25 cellular contexts compared by ENCODE assay signal in genomic region chrX:41670108-41670507, GRCh38. TPM values are rescaled to one million over a fixed set of nuclear protein-coding genes. Genes with fewer than 3 reads are reported as not detected.
DNase-seq lines count a peak whose midpoint lies in the region; ATAC-seq and TF ChIP-seq lines count a peak whose summit lies in the region.
"Had no signal": no experiment of that assay in that cellular context is flagged by ENCODE, and none has a peak within 500 bp of the region (broad histone marks: within the 10 kb centered on the region; RNA-seq: fewer than 3 reads in every experiment).

No MANE protein-coding gene starts in this region.

- DNase-seq in stimulated activated naive CD8-positive, alpha-beta T cell treated with anti-CD3 and anti-CD28 coated beads, Interleukin-15, Interleukin-2, amounts not matched to agents 100 U/mL and 50 U/mL, for 24 hours: no peak
- peak; percentile 2 for DNase-seq in HFFc6
- no peak for DNase-seq in central memory CD8-positive, alpha-beta T cell (ENCODE audit: low spot score in 2 of 2)
- no peak for DNase-seq in stimulated activated naive CD8-positive, alpha-beta T cell treated with anti-CD3 and anti-CD28 coated beads, Interleukin-15, amount 100 ng/mL, for 72 hours
- no peak for DNase-seq in activated T-cell treated with anti-CD3 and anti-CD28 coated beads, Interleukin-2, amount 50 U/mL, for 72 hours
- DNase-seq: 8988T, DMS53, GOT3, KBM-7, NCI-H1092 treated with DMSO at 0.1 percent for 48 hours, NCI-H1436 treated with DMSO at 0.1 percent for 48 hours, NCI-H1930, NCI-H226, NCI-H510A treated with DMSO at 0.1 percent for 48 hours, NCI-H748 treated with DMSO at 0.1 percent for 48 hours, PC-9, RPMI8226, SHP77 treated with DMSO at 0.1 percent for 48 hours had no signal

- peaks cover 64% of the 10 kb centered on the region for H3K4me1 Mint-ChIP-seq in stimulated activated naive CD8-positive, alpha-beta T cell treated with anti-CD3 and anti-CD28 coated beads, Interleukin-15, Interleukin-2, amounts not matched to agents 100 ng/mL and 50 ng/mL, for 24 hours (ENCODE audit: low read depth)
- H3K4me1 Mint-ChIP-seq in HFFc6 (ENCODE audit: low read depth): peaks cover 29% of the 10 kb centered on the region
- peaks cover 22% of the 10 kb centered on the region for H3K4me1 Mint-ChIP-seq in central memory CD8-positive, alpha-beta T cell
- H3K4me1 Mint-ChIP-seq in stimulated activated naive CD8-positive, alpha-beta T cell treated with anti-CD3 and anti-CD28 coated beads, Interleukin-15, amount 100 ng/mL, for 72 hours: peaks cover 82% of the 10 kb centered on the region
- peaks cover 58% of the 10 kb centered on the region for H3K4me1 Mint-ChIP-seq in activated T-cell treated with anti-CD3 and anti-CD28 coated beads, Interleukin-2, amount 50 U/mL, for 72 hours (ENCODE audit: low read depth)

- H3K36me3 Mint-ChIP-seq in stimulated activated naive CD8-positive, alpha-beta T cell treated with anti-CD3 and anti-CD28 coated beads, Interleukin-15, Interleukin-2, amounts not matched to agents 100 ng/mL and 50 ng/mL, for 24 hours (ENCODE audit: low read depth): peaks cover 20% of the 10 kb centered on the region
- no peaks in the 10 kb centered on the region for H3K36me3 Mint-ChIP-seq in HFFc6 (ENCODE audit: low read depth)
- H3K36me3 Mint-ChIP-seq in central memory CD8-positive, alpha-beta T cell (ENCODE audit: insufficient read depth): peaks cover 18% of the 10 kb centered on the region
- peaks cover 2 to 3% of the 10 kb centered on the region in 2 donors for H3K36me3 Mint-ChIP-seq in activated T-cell treated with anti-CD3 and anti-CD28 coated beads, Interleukin-2, amount 50 U/mL, for 72 hours (ENCODE audit: insufficient read depth in 2 of 2)

- no peak overlapping the region for H3K4me3 Mint-ChIP-seq in stimulated activated naive CD8-positive, alpha-beta T cell treated with anti-CD3 and anti-CD28 coated beads, Interleukin-15, Interleukin-2, amounts not matched to agents 100 ng/mL and 50 ng/mL, for 24 hours
- H3K4me3 Mint-ChIP-seq in HFFc6: no peak overlapping the region; the same call in 1 of the 2 replicates
- H3K4me3 Mint-ChIP-seq in central memory CD8-positive, alpha-beta T cell: no peak overlapping the region
- no peak overlapping the region for H3K4me3 Mint-ChIP-seq in stimulated activated naive CD8-positive, alpha-beta T cell treated with anti-CD3 and anti-CD28 coated beads, Interleukin-15, amount 100 ng/mL, for 72 hours
- H3K4me3 Mint-ChIP-seq in activated T-cell treated with anti-CD3 and anti-CD28 coated beads, Interleukin-2, amount 50 U/mL, for 72 hours: no peak overlapping the region

- no peaks in the 10 kb centered on the region for H3K9me3 Mint-ChIP-seq in stimulated activated naive CD8-positive, alpha-beta T cell treated with anti-CD3 and anti-CD28 coated beads, Interleukin-15, Interleukin-2, amounts not matched to agents 100 ng/mL and 50 ng/mL, for 24 hours
- no peaks in the 10 kb centered on the region for H3K9me3 Mint-ChIP-seq in HFFc6
- H3K9me3 Mint-ChIP-seq in central memory CD8-positive, alpha-beta T cell: no peaks in the 10 kb centered on the region
- H3K9me3 Mint-ChIP-seq in stimulated activated naive CD8-positive, alpha-beta T cell treated with anti-CD3 and anti-CD28 coated beads, Interleukin-15, amount 100 ng/mL, for 72 hours: no peaks in the 10 kb centered on the region
- H3K9me3 Mint-ChIP-seq in activated T-cell treated with anti-CD3 and anti-CD28 coated beads, Interleukin-2, amount 50 U/mL, for 72 hours: no peaks in the 10 kb centered on the region

- TF ChIP-seq CTCF in HFFc6 (IDR thresholded peaks at IDR 0.05): no peak

- H3K27ac Mint-ChIP-seq in stimulated activated naive CD8-positive, alpha-beta T cell treated with anti-CD3 and anti-CD28 coated beads, Interleukin-15, Interleukin-2, amounts not matched to agents 100 ng/mL and 50 ng/mL, for 24 hours: peak overlapping the region; percentile 36
- H3K27ac Mint-ChIP-seq in HFFc6: peak overlapping the region; percentile 69
- H3K27ac Mint-ChIP-seq in central memory CD8-positive, alpha-beta T cell (ENCODE audit: low read depth): peak overlapping the region; percentile 38
- peak overlapping the region; percentile 34 to 84 for H3K27ac Mint-ChIP-seq in stimulated activated naive CD8-positive, alpha-beta T cell treated with anti-CD3 and anti-CD28 coated beads, Interleukin-15, amount 100 ng/mL, for 72 hours
- no peak overlapping the region for H3K27ac Mint-ChIP-seq in activated T-cell treated with anti-CD3 and anti-CD28 coated beads, Interleukin-2, amount 50 U/mL, for 72 hours

- no peaks in the 10 kb centered on the region for H3K27me3 Mint-ChIP-seq in stimulated activated naive CD8-positive, alpha-beta T cell treated with anti-CD3 and anti-CD28 coated beads, Interleukin-15, Interleukin-2, amounts not matched to agents 100 ng/mL and 50 ng/mL, for 24 hours
- H3K27me3 Mint-ChIP-seq in HFFc6 (ENCODE audit: insufficient read depth): no peaks in the 10 kb centered on the region
- no peaks in the 10 kb centered on the region for H3K27me3 Mint-ChIP-seq in central memory CD8-positive, alpha-beta T cell
- H3K27me3 Mint-ChIP-seq in stimulated activated naive CD8-positive, alpha-beta T cell treated with anti-CD3 and anti-CD28 coated beads, Interleukin-15, amount 100 ng/mL, for 72 hours: no peaks in the 10 kb centered on the region
- H3K27me3 Mint-ChIP-seq in activated T-cell treated with anti-CD3 and anti-CD28 coated beads, Interleukin-2, amount 50 U/mL, for 72 hours (ENCODE audit: low read depth): peaks cover 14% of the 10 kb centered on the region

- ATAC-seq in stimulated activated naive CD8-positive, alpha-beta T cell treated with anti-CD3 and anti-CD28 coated beads, Interleukin-15, Interleukin-2, amounts not matched to agents 100 U/mL and 50 U/mL, for 24 hours: no peak
- no peak for ATAC-seq in central memory CD8-positive, alpha-beta T cell (replicated peaks; ENCODE audit: extremely low read depth, poor library complexity, severe bottlenecking)
- no peak for ATAC-seq in stimulated activated naive CD8-positive, alpha-beta T cell treated with anti-CD3 and anti-CD28 coated beads, Interleukin-15, amount 100 ng/mL, for 72 hours
- ATAC-seq in HG02588 (IDR thresholded peaks at IDR 0.05; ENCODE audit: unreplicated experiment) (no peak), GM18858 (IDR thresholded peaks at IDR 0.05; ENCODE audit: unreplicated experiment) (no peak)
- no peak for ATAC-seq in activated T-cell treated with anti-CD3 and anti-CD28 coated beads, Interleukin-2, amount 50 U/mL, for 72 hours (replicated peaks in 1 of 2)
- ATAC-seq: GM12878, HCT116, HepG2 had no signal

RNA-seq across cellular contexts. Expression of gene GPR34, which starts 18.7 kb away (rescaled TPM):
- not detected for total RNA-seq in HFFc6 (2021; fragmentation: NEBNext Ultra II Directional; extraction: Animal tissue kit (Norgen Biotek cat#: 25700))
- total RNA-seq in activated T-cell treated with anti-CD3 and anti-CD28 coated beads, Interleukin-2, amount 50 U/mL, for 72 hours: under 1 TPM; 0.51 to 0.58 TPM
- total RNA-seq: HepG2, HT-29, PC-9 had no signal

RNA-seq across cellular contexts. Expression of gene GPR82, which starts 53.9 kb away (rescaled TPM):
- total RNA-seq in HFFc6 (2021; fragmentation: NEBNext Ultra II Directional; extraction: Animal tissue kit (Norgen Biotek cat#: 25700)): not detected
- total RNA-seq in activated T-cell treated with anti-CD3 and anti-CD28 coated beads, Interleukin-2, amount 50 U/mL, for 72 hours: under 1 TPM in 1 of 2 donors, not detected in 1; 0.19 TPM
- total RNA-seq: HepG2, HT-29, PC-9 had no signal
